8 cellular contexts compared by ENCODE assay signal in the genomic region with DNA sequence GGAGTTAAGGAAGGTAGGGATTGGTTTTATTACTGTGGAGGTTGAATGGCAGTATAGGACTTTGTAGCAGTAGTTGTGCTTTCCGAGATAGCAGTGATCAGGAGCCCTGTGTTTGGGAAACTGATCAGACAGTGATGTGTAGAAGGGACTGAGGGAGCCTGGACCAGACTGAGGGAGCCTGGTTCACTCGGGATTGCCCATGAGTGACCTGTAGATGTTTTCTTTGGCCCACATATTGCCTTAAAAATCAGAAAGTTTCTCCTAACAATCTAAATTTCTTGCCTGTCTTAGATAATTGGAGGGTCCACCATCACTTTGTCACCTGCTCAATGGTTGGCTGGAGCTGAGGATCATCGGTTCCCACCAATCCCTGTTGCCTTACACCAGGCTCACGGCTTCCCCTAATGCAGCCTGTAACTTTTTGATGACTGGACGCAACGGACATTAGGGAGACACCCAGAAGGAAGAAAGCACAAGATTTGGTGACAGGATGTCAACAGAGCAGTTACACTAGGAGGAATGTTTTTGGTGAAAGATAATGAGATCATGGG. TPM values are rescaled to one million over a fixed set of nuclear protein-coding genes. Genes with fewer than 3 reads are reported as not detected.
DNase-seq lines count a peak whose midpoint lies in the region; ATAC-seq and TF ChIP-seq lines count a peak whose summit lies in the region.

No MANE protein-coding gene starts in this region.

- ATAC-seq in CD4-positive, CD25-positive, alpha-beta regulatory T cell (ENCODE audit: low read depth in 2 of 2): no peak
- no peak for ATAC-seq in effector memory CD8-positive, alpha-beta T cell (replicated peaks)
- ATAC-seq in GM18873 (IDR thresholded peaks at IDR 0.05; ENCODE audit: low FRiP score, unreplicated experiment) (no peak), GM19452 (IDR thresholded peaks at IDR 0.05; ENCODE audit: unreplicated experiment) (no peak), GM18861 (IDR thresholded peaks at IDR 0.05; ENCODE audit: unreplicated experiment) (no peak)

- peaks cover 22% of the 10 kb centered on the region for H3K4me1 ChIP-seq in CD4-positive, CD25-positive, alpha-beta regulatory T cell (ENCODE audit: control insufficient read depth, insufficient read depth, low read length, poor library complexity, severe bottlenecking)
- H3K4me1 ChIP-seq in MM.1S (ENCODE audit: low read length) (peaks cover 15% of the 10 kb centered on the region), neuronal stem cell (ENCODE audit: control insufficient read depth in 2 of 2, insufficient read depth in 1 of 2, low read depth in 1 of 2, low read length in 2 of 2) (peaks cover 2 to 4% of the 10 kb centered on the region in 2 donors)

- peaks cover 16% of the 10 kb centered on the region for H3F3A ChIP-seq in MM.1S (ENCODE audit: insufficient read depth, low read length)

- H3K9ac ChIP-seq in MM.1S (ENCODE audit: low read length): peak overlapping the region; percentile 87; the same call in 1 of the 2 replicates
- peak overlapping the region; percentile 99 for H3K9ac ChIP-seq in neuronal stem cell (ENCODE audit: low read depth, low read length, poor library complexity)

- no peak overlapping the region for H2BK12ac ChIP-seq in neuronal stem cell (ENCODE audit: low read length)

- H2BK120ac ChIP-seq in neuronal stem cell (ENCODE audit: low read depth, low read length): no peak overlapping the region

- no peak overlapping the region for H3K23ac ChIP-seq in neuronal stem cell (ENCODE audit: low read depth, low read length, poor library complexity)

- no peak overlapping the region for H2BK5ac ChIP-seq in neuronal stem cell (ENCODE audit: low read length)

- peaks cover 59% of the 10 kb centered on the region for H3K79me2 ChIP-seq in MM.1S (ENCODE audit: low read length)

- peaks cover 4% of the 10 kb centered on the region for H3K36me3 ChIP-seq in CD4-positive, CD25-positive, alpha-beta regulatory T cell (ENCODE audit: control insufficient read depth, insufficient read depth, low read length)
- H3K36me3 ChIP-seq in MM.1S (replicated peaks; ENCODE audit: insufficient read depth, low read length) (no peaks in the 10 kb centered on the region), neuronal stem cell (replicated peaks in 1 of 2; ENCODE audit: control insufficient read depth in 2 of 2, insufficient read depth in 2 of 2, low read length in 2 of 2) (peaks cover 2 to 25% of the 10 kb centered on the region in 2 donors)

- H3K9me3 Mint-ChIP-seq in CD4-positive, CD25-positive, alpha-beta regulatory T cell: no peaks in the 10 kb centered on the region
- no peaks in the 10 kb centered on the region for H3K9me3 Mint-ChIP-seq in effector memory CD8-positive, alpha-beta T cell

- no peak overlapping the region for H2AK5ac ChIP-seq in neuronal stem cell (ENCODE audit: low read depth, low read length)

- H3K27me3 Mint-ChIP-seq in CD4-positive, CD25-positive, alpha-beta regulatory T cell: no peaks in the 10 kb centered on the region
- no peaks in the 10 kb centered on the region for H3K27me3 Mint-ChIP-seq in effector memory CD8-positive, alpha-beta T cell

- no CpG with 5 or more reads among the region's 6 CpGs for WGBS in neuronal stem cell (ENCODE audit: extremely low coverage in 2 of 2, insufficient read length in 2 of 2, insufficient replicate concordance in 1 of 2), 2 donors

- peak overlapping the region; percentile 95 to 99 (median 97) for H3K27ac Mint-ChIP-seq in CD4-positive, CD25-positive, alpha-beta regulatory T cell
- H3K27ac Mint-ChIP-seq in effector memory CD8-positive, alpha-beta T cell: peak overlapping the region; percentile 88 to 94

- peak overlapping the region; percentile 48 for H3K4me2 ChIP-seq in MM.1S (ENCODE audit: low read depth, low read length)
- H3K4me2 ChIP-seq in neuronal stem cell (ENCODE audit: insufficient read depth, low read length, poor library complexity, severe bottlenecking): peak overlapping the region; percentile 75

- DNase-seq in CD4-positive, CD25-positive, alpha-beta regulatory T cell: peak in 1 of 3 donors; percentile 16
- DNase-seq in MM.1S (no peak), neuronal stem cell (ENCODE audit: low spot score) (no peak), DMS53 treated with DMSO at 0.1 percent for 48 hours (lab: John Stamatoyannopoulos, UW; ENCODE audit: unreplicated experiment) (no peak)
- DNase-seq in effector memory CD8-positive, alpha-beta T cell: no peak

- peak overlapping the region; percentile 92 for H3K4me3 ChIP-seq in CD4-positive, CD25-positive, alpha-beta regulatory T cell (ENCODE audit: low read depth, low read length)
- peak overlapping the region; percentile 65 for H3K4me3 ChIP-seq in MM.1S (ENCODE audit: low read length)
- H3K4me3 ChIP-seq in neuronal stem cell (ENCODE audit: low read length in 2 of 2): peak overlapping the region; percentile 64 to 98

- H3K27me3 ChIP-seq in CD4-positive, CD25-positive, alpha-beta regulatory T cell (ENCODE audit: control insufficient read depth, insufficient read depth, low read length): no peaks in the 10 kb centered on the region
- H3K27me3 ChIP-seq in MM.1S (replicated peaks; ENCODE audit: insufficient read depth, low read length) (no peaks in the 10 kb centered on the region), neuronal stem cell (ENCODE audit: control insufficient read depth in 3 of 3, insufficient read depth in 3 of 3, low read depth in 1 of 3, low read length in 3 of 3) (no peaks in the 10 kb centered on the region)

- no peaks in the 10 kb centered on the region for H3K9me3 ChIP-seq in CD4-positive, CD25-positive, alpha-beta regulatory T cell (ENCODE audit: control insufficient read depth in 2 of 2, low read length in 2 of 2)
- H3K9me3 ChIP-seq in MM.1S (replicated peaks; ENCODE audit: insufficient read depth, low read length) (no peaks in the 10 kb centered on the region), neuronal stem cell (replicated peaks in 1 of 2; ENCODE audit: control insufficient read depth in 2 of 2, insufficient read depth in 1 of 2, low read depth in 1 of 2, low read length in 2 of 2) (no peaks in the 10 kb centered on the region)

- H3K36me3 Mint-ChIP-seq in CD4-positive, CD25-positive, alpha-beta regulatory T cell: peaks cover 7% of the 10 kb centered on the region
- H3K36me3 Mint-ChIP-seq in effector memory CD8-positive, alpha-beta T cell (ENCODE audit: insufficient read depth): peaks cover 30% of the 10 kb centered on the region

- TF ChIP-seq CTCF in MM.1S (IDR thresholded peaks at IDR 0.05; ENCODE audit: low read length): no peak

- H3K4me3 Mint-ChIP-seq in CD4-positive, CD25-positive, alpha-beta regulatory T cell: peak overlapping the region; percentile 95 to 97 (median 96)
- H3K4me3 Mint-ChIP-seq in effector memory CD8-positive, alpha-beta T cell: peak overlapping the region; percentile 88 to 93

- H2BK15ac ChIP-seq in neuronal stem cell (ENCODE audit: low read length): no peak overlapping the region

- peaks cover 12 to 47% (median 29%) of the 10 kb centered on the region in 4 donors for H3K4me1 Mint-ChIP-seq in CD4-positive, CD25-positive, alpha-beta regulatory T cell
- H3K4me1 Mint-ChIP-seq in effector memory CD8-positive, alpha-beta T cell (ENCODE audit: low read depth in 2 of 2): peaks cover 26 to 30% of the 10 kb centered on the region in 2 donors

- H3K18ac ChIP-seq in neuronal stem cell (ENCODE audit: low read length): no peak overlapping the region

- H3K4ac ChIP-seq in neuronal stem cell (ENCODE audit: low read length): no peak overlapping the region

- H3K9me2 ChIP-seq in MM.1S (replicated peaks; ENCODE audit: insufficient read depth, low read length): no peaks in the 10 kb centered on the region

- no peak overlapping the region for H4K91ac ChIP-seq in neuronal stem cell (ENCODE audit: low read depth, low read length, poor library complexity)

- no peak overlapping the region for H3K14ac ChIP-seq in neuronal stem cell (ENCODE audit: low read length)

- H3K79me1 ChIP-seq in neuronal stem cell (ENCODE audit: low read depth, low read length): peaks cover 6% of the 10 kb centered on the region

- H4K8ac ChIP-seq in neuronal stem cell (ENCODE audit: low read depth, low read length): no peak overlapping the region

- H2AFZ ChIP-seq in MM.1S (ENCODE audit: low read length) (peak overlapping the region; percentile 92), neuronal stem cell (ENCODE audit: low read length) (peak overlapping the region; percentile 94)

- H4K20me1 ChIP-seq in MM.1S (ENCODE audit: insufficient read depth, low read length): no peaks in the 10 kb centered on the region

- H3K27ac ChIP-seq in CD4-positive, CD25-positive, alpha-beta regulatory T cell (ENCODE audit: insufficient read depth, low read length, poor library complexity, severe bottlenecking): peak overlapping the region; percentile 99
- H3K27ac ChIP-seq in MM.1S (ENCODE audit: low read length): peak overlapping the region; percentile 51; the same call in 1 of the 2 replicates
- peak overlapping the region; percentile 86 for H3K27ac ChIP-seq in neuronal stem cell (replicated peaks; ENCODE audit: low read length)

RNA-seq across cellular contexts. Expression of gene CDS2, which starts 1.1 kb away (rescaled TPM):
- total RNA-seq in CD4-positive, CD25-positive, alpha-beta regulatory T cell: 77.9 TPM
- 10 to 100 TPM; 47.6 to 75.4 (median 51.5) TPM for polyA plus RNA-seq in CD4-positive, CD25-positive, alpha-beta regulatory T cell
- 31.8 TPM for polyA plus RNA-seq in neuronal stem cell (2013, experiment 1 of 2)
- 32.6 TPM for polyA plus RNA-seq in neuronal stem cell (2013, experiment 2 of 2)

RNA-seq across cellular contexts. Expression of gene PCNA, which starts 8.2 kb away (rescaled TPM):
- 33.0 TPM for total RNA-seq in CD4-positive, CD25-positive, alpha-beta regulatory T cell
- 10 to 100 TPM; 67.5 to 89.9 (median 76.2) TPM for polyA plus RNA-seq in CD4-positive, CD25-positive, alpha-beta regulatory T cell
- polyA plus RNA-seq in neuronal stem cell (2013, experiment 1 of 2): 214 TPM
- polyA plus RNA-seq in neuronal stem cell (2013, experiment 2 of 2): 222 TPM

RNA-seq across cellular contexts. Expression of gene TMEM230, which starts 15.1 kb away (rescaled TPM):
- 48.3 TPM for total RNA-seq in CD4-positive, CD25-positive, alpha-beta regulatory T cell
- polyA plus RNA-seq in CD4-positive, CD25-positive, alpha-beta regulatory T cell: 100 to 1,000 TPM; 158 to 237 (median 214) TPM
- polyA plus RNA-seq in neuronal stem cell (2013, experiment 1 of 2): 121 TPM
- polyA plus RNA-seq in neuronal stem cell (2013, experiment 2 of 2): 121 TPM
